ENCODE assay signal across 28 cellular contexts in the genomic region with DNA sequence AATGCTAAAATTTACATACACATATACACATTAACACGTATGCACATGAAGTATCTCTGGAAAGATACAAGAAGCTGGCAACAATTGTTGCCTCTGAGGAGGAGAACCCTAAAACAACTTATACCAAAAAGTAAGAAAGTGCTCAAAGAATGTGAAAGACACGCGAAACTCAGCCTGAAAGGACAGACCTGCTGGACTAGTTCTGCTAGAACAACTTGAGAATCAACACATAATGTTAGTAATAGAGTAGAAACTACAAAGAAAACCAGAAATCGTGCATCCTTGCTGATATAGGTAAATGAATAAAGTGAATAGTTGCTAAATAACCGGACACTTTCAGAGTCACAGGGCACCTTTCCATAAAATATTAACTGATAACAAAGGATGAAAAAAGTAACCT.
"Had no signal": no experiment of that assay in that cellular context is flagged by ENCODE, and none has a peak within 500 bp of the region (broad histone marks: within the 10 kb centered on the region; RNA-seq: fewer than 3 reads in every experiment).

No MANE protein-coding gene starts in this region.

- H3K9me3 Mint-ChIP-seq: activated CD4-positive, alpha-beta T cell treated with anti-CD3 and anti-CD28 coated beads, Interleukin-2, amount 10 ng/mL, durations not matched to agents 7 days and 5 days; activated CD8-positive, alpha-beta T cell treated with anti-CD3 and anti-CD28 coated beads for 36 hours; activated T-cell treated with anti-CD3 and anti-CD28 coated beads, Interleukin-2, amount 50 U/mL, for 4 hours; activated T-helper 17 cell treated with anti-CD3 and anti-CD28 coated beads, Interleukin-2, amount 50 U/mL, for 72 hours; immature natural killer cell; natural killer cell treated with Interleukin-12 subunit alpha and Interleukin-12 subunit beta and Interleukin-15 and Interleukin-18, amount 100 ng/mL, for 72 hours; WTC11 had no signal

- H3K9me3 ChIP-seq: breast epithelium, lower lobe of right lung, psoas muscle, upper lobe of left lung, vagina had no signal

- H3K4me3 ChIP-seq: breast epithelium, lower lobe of right lung, psoas muscle, smooth muscle cell, upper lobe of left lung, vagina had no signal

- H3K4me1 Mint-ChIP-seq: activated T-helper 17 cell treated with anti-CD3 and anti-CD28 coated beads, Interleukin-2, amount 50 U/mL, for 72 hours had no signal

- H3K27ac ChIP-seq: breast epithelium, lower lobe of right lung, psoas muscle, upper lobe of left lung, vagina had no signal

- H3K27me3 Mint-ChIP-seq: activated CD4-positive, alpha-beta T cell treated with anti-CD3 and anti-CD28 coated beads, Interleukin-2, amount 10 ng/mL, durations not matched to agents 7 days and 5 days; activated CD8-positive, alpha-beta T cell treated with anti-CD3 and anti-CD28 coated beads for 36 hours; activated T-helper 17 cell treated with anti-CD3 and anti-CD28 coated beads, Interleukin-2, amount 50 U/mL, for 72 hours; natural killer cell treated with Interleukin-12 subunit alpha and Interleukin-12 subunit beta and Interleukin-15 and Interleukin-18, amount 100 ng/mL, for 72 hours had no signal

- H3K4me1 ChIP-seq: vagina had no signal

- H3K36me3 Mint-ChIP-seq: natural killer cell treated with Interleukin-12 subunit alpha and Interleukin-12 subunit beta and Interleukin-15 and Interleukin-18, amount 100 ng/mL, for 72 hours had no signal

- H3K4me3 Mint-ChIP-seq: activated CD4-positive, alpha-beta T cell treated with anti-CD3 and anti-CD28 coated beads, Interleukin-2, amount 10 ng/mL, durations not matched to agents 7 days and 5 days; activated CD8-positive, alpha-beta T cell treated with anti-CD3 and anti-CD28 coated beads for 36 hours; activated T-cell treated with anti-CD3 and anti-CD28 coated beads, Interleukin-2, amount 50 U/mL, for 4 hours; activated T-helper 17 cell treated with anti-CD3 and anti-CD28 coated beads, Interleukin-2, amount 50 U/mL, for 72 hours; immature natural killer cell; natural killer cell treated with Interleukin-12 subunit alpha and Interleukin-12 subunit beta and Interleukin-15 and Interleukin-18, amount 100 ng/mL, for 72 hours; WTC11 had no signal

- H3K27me3 ChIP-seq: breast epithelium, upper lobe of left lung, vagina had no signal

- ATAC-seq: activated CD8-positive, alpha-beta T cell treated with anti-CD3 and anti-CD28 coated beads for 36 hours; activated T-cell treated with anti-CD3 and anti-CD28 coated beads, Interleukin-2, amount 50 U/mL, for 4 hours; activated T-helper 17 cell treated with anti-CD3 and anti-CD28 coated beads, Interleukin-2, amount 50 U/mL, for 72 hours; left lobe of liver; lower lobe of right lung; natural killer cell treated with Interleukin-12 subunit alpha and Interleukin-12 subunit beta and Interleukin-15 and Interleukin-18, amount 100 ng/mL, for 72 hours; psoas muscle; WTC11 had no signal

- DNase-seq: activated CD4-positive, alpha-beta T cell treated with anti-CD3 and anti-CD28 coated beads for 1 hour; activated CD4-positive, alpha-beta T cell treated with anti-CD3 and anti-CD28 coated beads, Interleukin-2, amount 10 ng/mL, durations not matched to agents 7 days and 5 days; activated CD8-positive, alpha-beta T cell treated with anti-CD3 and anti-CD28 coated beads for 36 hours; activated gamma-delta T cell treated with Interleukin-2 at 50 U/mL for 16 hours; activated naive CD4-positive, alpha-beta T cell treated with anti-CD3 and anti-CD28 coated beads, Interleukin-2, amount 50 U/mL, for 16 hours; activated T-cell treated with anti-CD3 and anti-CD28 coated beads, Interleukin-2, amount 50 U/mL, for 4 hours; amniotic stem cell; dermis blood vessel endothelial cell; effector CD4-positive, alpha-beta T cell; head of caudate nucleus; hypothalamus; immature natural killer cell; kidney glomerular epithelial cell; lower lobe of right lung; mesenchymal stem cell; psoas muscle; stimulated activated naive CD4-positive, alpha-beta T cell; T-helper 2 cell; upper lobe of left lung had no signal

- H3K27ac Mint-ChIP-seq: activated CD4-positive, alpha-beta T cell treated with anti-CD3 and anti-CD28 coated beads, Interleukin-2, amount 10 ng/mL, durations not matched to agents 7 days and 5 days; activated CD8-positive, alpha-beta T cell treated with anti-CD3 and anti-CD28 coated beads for 36 hours; activated T-helper 17 cell treated with anti-CD3 and anti-CD28 coated beads, Interleukin-2, amount 50 U/mL, for 72 hours; immature natural killer cell; natural killer cell treated with Interleukin-12 subunit alpha and Interleukin-12 subunit beta and Interleukin-15 and Interleukin-18, amount 100 ng/mL, for 72 hours; WTC11 had no signal

- FAIRE-seq: colon, endometrium had no signal

- H3K4me2 ChIP-seq: smooth muscle cell had no signal

- H3K36me3 ChIP-seq: breast epithelium, upper lobe of left lung, vagina had no signal
